ENCODE assay signal across 8 cellular contexts in genomic region chr10:122461729-122462532, GRCh38. TPM values are rescaled to one million over a fixed set of nuclear protein-coding genes. Genes with fewer than 3 reads are reported as not detected.
DNase-seq lines count a peak whose midpoint lies in the region; ATAC-seq, FAIRE-seq and TF ChIP-seq lines count a peak whose summit lies in the region.

No MANE protein-coding gene starts in this region.

- DNase-seq in CD14-positive monocyte (ENCODE audit: low spot score), result no peak
- DNase-seq in RWPE1 (ENCODE audit: low spot score), result peak; percentile 28
- no peak for DNase-seq in epithelial cell of proximal tubule (ENCODE audit: low read depth)
- no peak for DNase-seq in naive thymus-derived CD8-positive, alpha-beta T cell
- DNase-seq in stimulated activated CD8-positive, alpha-beta memory T cell treated with anti-CD3 and anti-CD28 coated beads, Interleukin-4, amount 100 ng/mL, for 48 hours, result no peak
- DNase-seq in GM12892 (ENCODE audit: insufficient read length), result no peak

- peak; percentile 54 to 71 for ATAC-seq in naive thymus-derived CD8-positive, alpha-beta T cell
- ATAC-seq in GM19455 (IDR thresholded peaks at IDR 0.05; ENCODE audit: unreplicated experiment), result no peak
- ATAC-seq in GM21619 (IDR thresholded peaks at IDR 0.05; ENCODE audit: unreplicated experiment), result no peak

- peaks cover 52% of the 10 kb centered on the region for H3K4me1 Mint-ChIP-seq in CD14-positive monocyte
- peaks cover 8 to 16% (median 13%) of the 10 kb centered on the region in 4 donors for H3K4me1 Mint-ChIP-seq in naive thymus-derived CD8-positive, alpha-beta T cell

- H3K4me3 ChIP-seq in epithelial cell of proximal tubule (ENCODE audit: low read depth, low read length), result peak overlapping the region; percentile 80

- peaks cover 79 to 87% (median 82%) of the 10 kb centered on the region in 3 donors for H3K27me3 Mint-ChIP-seq in CD14-positive monocyte (ENCODE audit: low read depth in 3 of 3)
- H3K27me3 Mint-ChIP-seq in naive thymus-derived CD8-positive, alpha-beta T cell, result peaks cover 37 to 80% (median 55%) of the 10 kb centered on the region in 5 donors

- TF ChIP-seq CTCF in CD14-positive monocyte (IDR thresholded peaks at IDR 0.05), result no peak
- no peak for TF ChIP-seq CTCF in RWPE1 (conservative IDR thresholded peaks at IDR 0.05; ENCODE audit: low read depth)
- TF ChIP-seq CTCF in epithelial cell of proximal tubule (conservative IDR thresholded peaks at IDR 0.05; ENCODE audit: low read depth, low read length), result no peak

- FAIRE-seq in GM12892 (lab: Jason Lieb, UNC), result no peak

- peak overlapping the region; percentile 98 for H3K27ac ChIP-seq in RWPE1

- intact Hi-C loops in CD14-positive monocyte (cut with micrococcal nuclease), result no loop called here

- no peak for TF ChIP-seq POLR2A in GM12892 (IDR thresholded peaks at IDR 0.05; ENCODE audit: low read depth, low read length)

- POLR2A ChIA-PET in RWPE1 (lab: Yijun Ruan, JAX; ENCODE audit: low non-redundant PET), result interaction anchor here (1.1 kb wide), 1 partner anchor 29 kb away, joined by 3 read pairs; no protein-coding TSS in a partner anchor
- POLR2A ChIA-PET in naive thymus-derived CD8-positive, alpha-beta T cell (lab: Charles Lee), result interaction anchor here (1.1 kb wide), 1 partner anchor 88 kb away, joined by 3 read pairs; the partner anchor contains the start of gene PLEKHA1

- peaks cover 0 to 21% (median 8%) of the 10 kb centered on the region in 7 donors for H3K9me3 Mint-ChIP-seq in CD14-positive monocyte
- peaks cover 0 to 2% (median 0%) of the 10 kb centered on the region in 9 donors for H3K9me3 Mint-ChIP-seq in naive thymus-derived CD8-positive, alpha-beta T cell

- peak overlapping the region; percentile 89 to 93 for H3K4me3 Mint-ChIP-seq in CD14-positive monocyte
- peak overlapping the region; percentile 75 to 91 (median 83) for H3K4me3 Mint-ChIP-seq in naive thymus-derived CD8-positive, alpha-beta T cell

- CTCF ChIA-PET in RWPE1 (lab: Yijun Ruan, JAX), result interaction anchor here (0.7 to 1.6 kb wide), 2 partner anchors 14 to 103 kb away, joined by 3 to 9 read pairs; no protein-coding TSS in a partner anchor

- peaks cover 3 to 23% of the 10 kb centered on the region in 2 donors for H3K36me3 Mint-ChIP-seq in CD14-positive monocyte
- no peaks in the 10 kb centered on the region for H3K36me3 Mint-ChIP-seq in naive thymus-derived CD8-positive, alpha-beta T cell

- H3K27ac Mint-ChIP-seq in CD14-positive monocyte, result peak overlapping the region in 1 of 7 donors; percentile 14
- peak overlapping the region in 1 of 10 donors; percentile 46 for H3K27ac Mint-ChIP-seq in naive thymus-derived CD8-positive, alpha-beta T cell

RNA-seq across cellular contexts. Expression of gene HTRA1, which starts 0.6 kb away (rescaled TPM):
- polyA plus RNA-seq in CD14-positive monocyte, result 1 to 10 TPM in 1 of 2 donors, under 1 TPM in 1; 0.84 to 4.7 TPM
- total RNA-seq in epithelial cell of proximal tubule, result 19.8 and 35.7 TPM in 2 replicates
- not detected for total RNA-seq in naive thymus-derived CD8-positive, alpha-beta T cell
- polyA plus RNA-seq in naive thymus-derived CD8-positive, alpha-beta T cell, result not detected
- polyA plus RNA-seq in GM12892 (2012; ENCODE audit: missing spikeins), result not detected

RNA-seq across cellular contexts. Expression of gene ARMS2, which starts 7.5 kb away (rescaled TPM):
- polyA plus RNA-seq in CD14-positive monocyte, result not detected
- total RNA-seq in epithelial cell of proximal tubule, result not detected in 2 replicates
- not detected for total RNA-seq in naive thymus-derived CD8-positive, alpha-beta T cell
- not detected for polyA plus RNA-seq in naive thymus-derived CD8-positive, alpha-beta T cell
- polyA plus RNA-seq in GM12892 (2012; ENCODE audit: missing spikeins), result not detected

Comparison
In these comparisons a context has a peak if more than half of its experiments do, and no peak if none do; other contexts are left out.
1. ATAC-seq: peak in naive thymus-derived CD8-positive, alpha-beta T cell (2 of 2); none in GM19455 (single experiment) and GM21619 (single experiment).
2. RNA of gene HTRA1, which starts 0.6 kb away (total RNA-seq): 19.8 to 35.7 TPM in epithelial cell of proximal tubule; not detected in naive thymus-derived CD8-positive, alpha-beta T cell; every median in the first group is over 10 times any median in the second.